In the genomic region with DNA sequence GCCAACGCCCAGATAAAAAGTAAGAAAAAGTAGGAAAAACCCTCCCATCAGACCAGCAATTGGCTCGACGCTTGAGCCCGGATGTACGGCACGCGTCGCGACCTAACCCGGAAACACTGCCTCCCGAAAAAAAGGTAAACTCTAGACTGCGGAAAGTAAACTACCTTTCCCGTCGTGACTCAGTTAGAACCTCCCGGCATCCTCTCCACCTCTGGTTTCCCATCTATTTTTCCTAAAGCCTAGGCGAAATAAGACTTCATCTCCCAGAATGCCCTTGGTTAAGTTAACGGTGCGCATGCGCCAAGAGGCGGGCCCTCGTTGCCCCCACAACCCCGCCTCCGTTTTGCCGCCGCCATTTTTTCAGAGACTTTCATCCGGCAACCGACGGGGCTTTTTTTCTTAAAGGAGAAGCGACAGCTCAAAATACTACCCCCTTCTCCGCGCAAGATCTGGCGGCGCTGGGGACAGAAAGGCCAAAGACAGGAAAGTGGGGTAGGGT, we compare ENCODE assay signal across 8 cellular contexts. TPM values are rescaled to one million over a fixed set of nuclear protein-coding genes. Genes with fewer than 3 reads are reported as not detected.
DNase-seq lines count a peak whose midpoint lies in the region; ATAC-seq, FAIRE-seq and TF ChIP-seq lines count a peak whose summit lies in the region.

No MANE protein-coding gene starts in this region.

- H3K9me3 ChIP-seq in mucosa of rectum (ENCODE audit: control insufficient read depth in 2 of 2, low read length in 2 of 2) = no peaks in the 10 kb centered on the region

- H3K36me3 ChIP-seq in KMS-11 (ENCODE audit: insufficient read depth) = no peaks in the 10 kb centered on the region
- H3K36me3 ChIP-seq in mucosa of rectum (ENCODE audit: control insufficient read depth in 2 of 2, insufficient read depth in 2 of 2, low read length in 2 of 2) = no peaks in the 10 kb centered on the region

- DNase-seq in activated T-helper 1 cell treated with Interleukin-2 at 50 U/mL for 16 hours (ENCODE audit: low read depth) = peak; percentile 86
- peak; percentile 88 to 89 for DNase-seq in stimulated activated CD8-positive, alpha-beta memory T cell treated with anti-CD3 and anti-CD28 coated beads, Interleukin-4, amount 100 ng/mL, for 4 hours (ENCODE audit: low read depth in 2 of 2, low spot score in 1 of 2)

- peaks cover 49% of the 10 kb centered on the region for H3K79me2 ChIP-seq in KMS-11 (ENCODE audit: insufficient read depth, low read depth)

- peak; percentile 99 for FAIRE-seq in G401.6 (lab: Jason Lieb, UNC)

- H3K27me3 ChIP-seq in KMS-11 (ENCODE audit: insufficient read depth, low read depth) (no peaks in the 10 kb centered on the region), mucosa of rectum (ENCODE audit: control insufficient read depth in 2 of 2, insufficient read depth in 2 of 2, low read length in 2 of 2) (no peaks in the 10 kb centered on the region)

- no peaks in the 10 kb centered on the region for H4K20me1 ChIP-seq in KMS-11 (ENCODE audit: insufficient read depth)

- ATAC-seq in esophagus mucosa (peak; percentile 79), GM21825 (IDR thresholded peaks at IDR 0.05; ENCODE audit: unreplicated experiment) (no peak)

- H3K4me1 ChIP-seq in KMS-11 (ENCODE audit: low read depth, poor library complexity, severe bottlenecking) = peaks cover 67% of the 10 kb centered on the region
- H3K4me1 ChIP-seq in mucosa of rectum (ENCODE audit: control insufficient read depth in 2 of 2, insufficient read depth in 2 of 2, low read length in 2 of 2) = peaks cover 33 to 54% of the 10 kb centered on the region in 2 donors

- H3K9ac ChIP-seq in KMS-11 = peak overlapping the region; percentile 100
- H3K9ac ChIP-seq in mucosa of rectum (ENCODE audit: low read depth in 1 of 2, low read length in 2 of 2) = peak overlapping the region; percentile 99

- H2AFZ ChIP-seq in KMS-11 (ENCODE audit: low read depth) = peak overlapping the region; percentile 36; the same call in 1 of the 2 replicates

- H3K4me2 ChIP-seq in KMS-11 = peak overlapping the region; percentile 60

- H3K4me3 ChIP-seq in KMS-11 (IDR thresholded peaks at IDR 0.05; ENCODE audit: insufficient read depth, low read depth, low read length) (no peak overlapping the region), mucosa of rectum (ENCODE audit: low read length in 2 of 2) (peak overlapping the region; percentile 97 to 98)

- H3K27ac ChIP-seq in KMS-11 = peak overlapping the region; percentile 100
- peak overlapping the region; percentile 96 to 100 for H3K27ac ChIP-seq in mucosa of rectum (ENCODE audit: low read depth in 2 of 2, low read length in 2 of 2)

- no peak for TF ChIP-seq CTCF in KMS-11 (conservative IDR thresholded peaks at IDR 0.05; ENCODE audit: low read depth, low read length)

TF ChIP-seq in PFSK-1, 5 proteins besides CTCF, POLR2A, EP300 and RAD21:
- TF ChIP-seq POLR2AphosphoS5 (IDR thresholded peaks at IDR 0.05; ENCODE audit: low read depth, low read length) = peak; percentile 83
- peak; percentile 67; the same call in 1 of the 2 replicates for TF ChIP-seq SIN3A (IDR thresholded peaks at IDR 0.05; ENCODE audit: borderline replicate concordance, insufficient read depth, low read length)
- TF ChIP-seq FOXP2 (optimal IDR thresholded peaks at IDR 0.05; ENCODE audit: borderline replicate concordance, extremely low read depth, extremely low read length, insufficient read depth) = peak; percentile 71
- peak; percentile 84; the same call in 1 of the 2 replicates for TF ChIP-seq TAF1 (IDR thresholded peaks at IDR 0.05; ENCODE audit: borderline replicate concordance, insufficient read depth, low read length)
- TF ChIP-seq, protein P1, sequence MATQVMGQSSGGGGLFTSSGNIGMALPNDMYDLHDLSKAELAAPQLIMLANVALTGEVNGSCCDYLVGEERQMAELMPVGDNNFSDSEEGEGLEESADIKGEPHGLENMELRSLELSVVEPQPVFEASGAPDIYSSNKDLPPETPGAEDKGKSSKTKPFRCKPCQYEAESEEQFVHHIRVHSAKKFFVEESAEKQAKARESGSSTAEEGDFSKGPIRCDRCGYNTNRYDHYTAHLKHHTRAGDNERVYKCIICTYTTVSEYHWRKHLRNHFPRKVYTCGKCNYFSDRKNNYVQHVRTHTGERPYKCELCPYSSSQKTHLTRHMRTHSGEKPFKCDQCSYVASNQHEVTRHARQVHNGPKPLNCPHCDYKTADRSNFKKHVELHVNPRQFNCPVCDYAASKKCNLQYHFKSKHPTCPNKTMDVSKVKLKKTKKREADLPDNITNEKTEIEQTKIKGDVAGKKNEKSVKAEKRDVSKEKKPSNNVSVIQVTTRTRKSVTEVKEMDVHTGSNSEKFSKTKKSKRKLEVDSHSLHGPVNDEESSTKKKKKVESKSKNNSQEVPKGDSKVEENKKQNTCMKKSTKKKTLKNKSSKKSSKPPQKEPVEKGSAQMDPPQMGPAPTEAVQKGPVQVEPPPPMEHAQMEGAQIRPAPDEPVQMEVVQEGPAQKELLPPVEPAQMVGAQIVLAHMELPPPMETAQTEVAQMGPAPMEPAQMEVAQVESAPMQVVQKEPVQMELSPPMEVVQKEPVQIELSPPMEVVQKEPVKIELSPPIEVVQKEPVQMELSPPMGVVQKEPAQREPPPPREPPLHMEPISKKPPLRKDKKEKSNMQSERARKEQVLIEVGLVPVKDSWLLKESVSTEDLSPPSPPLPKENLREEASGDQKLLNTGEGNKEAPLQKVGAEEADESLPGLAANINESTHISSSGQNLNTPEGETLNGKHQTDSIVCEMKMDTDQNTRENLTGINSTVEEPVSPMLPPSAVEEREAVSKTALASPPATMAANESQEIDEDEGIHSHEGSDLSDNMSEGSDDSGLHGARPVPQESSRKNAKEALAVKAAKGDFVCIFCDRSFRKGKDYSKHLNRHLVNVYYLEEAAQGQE (IDR thresholded peaks at IDR 0.05; ENCODE audit: insufficient read depth in 1 of 2, low read depth in 2 of 2, low read length in 2 of 2) = no peak; a peak in 1 of 4 replicates

RNA-seq across cellular contexts. Expression of a gene that starts 0.7 kb away (rescaled TPM):
- 24.4 TPM for polyA plus RNA-seq in PFSK-1 (2012; ENCODE audit: insufficient read length, low read depth)
- total RNA-seq in esophagus mucosa = 33.8 TPM

RNA-seq across cellular contexts. Expression of a gene that starts 2.5 kb away (rescaled TPM):
- polyA plus RNA-seq in PFSK-1 (2012; ENCODE audit: insufficient read length, low read depth) = 0.98 TPM
- total RNA-seq in esophagus mucosa = 1.7 TPM

RNA-seq across cellular contexts. Expression of a gene that starts 44.3 kb away (rescaled TPM):
- 0.69 TPM for polyA plus RNA-seq in PFSK-1 (2012; ENCODE audit: insufficient read length, low read depth)
- total RNA-seq in esophagus mucosa = 0.76 TPM
